Comparison of ENCODE assay signal across 18 cellular contexts in genomic region chr11:134416726-134417125, GRCh38. TPM values are rescaled to one million over a fixed set of nuclear protein-coding genes. Genes with fewer than 3 reads are reported as not detected.
DNase-seq lines count a peak whose midpoint lies in the region; ATAC-seq and TF ChIP-seq lines count a peak whose summit lies in the region.
"Had no signal": no experiment of that assay in that cellular context is flagged by ENCODE, and none has a peak within 500 bp of the region (broad histone marks: within the 10 kb centered on the region; RNA-seq: fewer than 3 reads in every experiment).

No MANE protein-coding gene starts in this region.

- peaks cover 0 to 24% (median 13%) of the 10 kb centered on the region in 6 donors for H3K4me1 ChIP-seq in spleen

- peaks cover 16% of the 10 kb centered on the region for H3K27me3 ChIP-seq in H7 (ENCODE audit: control insufficient read depth, insufficient read depth, low read length)
- H3K27me3 ChIP-seq in spleen (replicated peaks in 1 of 7), result peaks cover 0 to 57% (median 17%) of the 10 kb centered on the region in 7 donors

- peak; percentile 8 for DNase-seq in H7
- DNase-seq in spleen, result peak; percentile 45
- no peak for DNase-seq in stimulated activated effector memory CD8-positive, alpha-beta T cell treated with anti-CD3 and anti-CD28 coated beads, Interleukin-12 subunit alpha, Interleukin-12 subunit beta, amount 100 ng/mL, for 72 hours (ENCODE audit: low spot score in 2 of 2)
- DNase-seq in natural killer cell, result no peak
- DNase-seq in T-helper 1 cell, result no peak
- no peak for DNase-seq in type B pancreatic cell (ENCODE audit: extremely low spot score, unreplicated experiment)
- DNase-seq: CD4-positive, alpha-beta T cell; CD8-positive, alpha-beta memory T cell; DMS 273 treated with DMSO at 0.1 percent for 48 hours; DMS79; EL; GDM1; GM23248; HCEC 1CT had no signal

- H3K9me3 ChIP-seq in spleen, result no peaks in the 10 kb centered on the region

- H3K4me1 Mint-ChIP-seq in brain, result peaks cover 57% of the 10 kb centered on the region
- peaks cover 20% of the 10 kb centered on the region for H3K4me1 Mint-ChIP-seq in stimulated activated effector memory CD8-positive, alpha-beta T cell treated with anti-CD3 and anti-CD28 coated beads, Interleukin-12 subunit alpha, Interleukin-12 subunit beta, amount 100 ng/mL, for 72 hours
- H3K4me1 Mint-ChIP-seq in natural killer cell, result peaks cover 21 to 31% of the 10 kb centered on the region in 2 donors
- H3K4me1 Mint-ChIP-seq in type B pancreatic cell (ENCODE audit: unreplicated experiment), result peaks cover 5% of the 10 kb centered on the region
- H3K4me1 Mint-ChIP-seq: CD14-positive monocyte had no signal

- intact Hi-C loops in spleen (cut with DNase I; ENCODE audit: low total_unique reads) (no loop called here), natural killer cell (cut with micrococcal nuclease) (no loop called here)

- no peak overlapping the region for H3K27ac ChIP-seq in spleen
- H3K27ac ChIP-seq: GM23248 had no signal

- no peak for ATAC-seq in stimulated activated effector memory CD8-positive, alpha-beta T cell treated with anti-CD3 and anti-CD28 coated beads, Interleukin-12 subunit alpha, Interleukin-12 subunit beta, amount 100 ng/mL, for 72 hours
- no peak for ATAC-seq in natural killer cell
- ATAC-seq: GM12878 had no signal

- H3K9me3 Mint-ChIP-seq in brain (no peaks in the 10 kb centered on the region), natural killer cell (peaks cover 0 to 2% of the 10 kb centered on the region in 2 donors), type B pancreatic cell (peaks cover 3% of the 10 kb centered on the region)
- no peaks in the 10 kb centered on the region for H3K9me3 Mint-ChIP-seq in stimulated activated effector memory CD8-positive, alpha-beta T cell treated with anti-CD3 and anti-CD28 coated beads, Interleukin-12 subunit alpha, Interleukin-12 subunit beta, amount 100 ng/mL, for 72 hours
- H3K9me3 Mint-ChIP-seq: CD4-positive, alpha-beta T cell; CD8-positive, alpha-beta memory T cell had no signal

- H3K27ac Mint-ChIP-seq in brain (peak overlapping the region in 3 of 5 experiments; percentile 3 to 97 (median 27)), natural killer cell (no peak overlapping the region), type B pancreatic cell (no peak overlapping the region)
- H3K27ac Mint-ChIP-seq in stimulated activated effector memory CD8-positive, alpha-beta T cell treated with anti-CD3 and anti-CD28 coated beads, Interleukin-12 subunit alpha, Interleukin-12 subunit beta, amount 100 ng/mL, for 72 hours, result no peak overlapping the region
- H3K27ac Mint-ChIP-seq: CD14-positive monocyte; CD4-positive, alpha-beta T cell had no signal

- H3K36me3 Mint-ChIP-seq in brain, result no peaks in the 10 kb centered on the region
- no peaks in the 10 kb centered on the region for H3K36me3 Mint-ChIP-seq in stimulated activated effector memory CD8-positive, alpha-beta T cell treated with anti-CD3 and anti-CD28 coated beads, Interleukin-12 subunit alpha, Interleukin-12 subunit beta, amount 100 ng/mL, for 72 hours
- H3K36me3 Mint-ChIP-seq in natural killer cell, result no peaks in the 10 kb centered on the region
- no peaks in the 10 kb centered on the region for H3K36me3 Mint-ChIP-seq in type B pancreatic cell
- H3K36me3 Mint-ChIP-seq: CD14-positive monocyte; CD8-positive, alpha-beta memory T cell had no signal

- TF ChIP-seq POLR2A in spleen (IDR thresholded peaks at IDR 0.05), result no peak

- no peaks in the 10 kb centered on the region for H3K36me3 ChIP-seq in H7 (replicated peaks; ENCODE audit: control insufficient read depth, insufficient read depth, low read length)
- H3K36me3 ChIP-seq in spleen, result no peaks in the 10 kb centered on the region

- no peak overlapping the region for H3K4me3 Mint-ChIP-seq in brain
- no peak overlapping the region for H3K4me3 Mint-ChIP-seq in stimulated activated effector memory CD8-positive, alpha-beta T cell treated with anti-CD3 and anti-CD28 coated beads, Interleukin-12 subunit alpha, Interleukin-12 subunit beta, amount 100 ng/mL, for 72 hours
- no peak overlapping the region for H3K4me3 Mint-ChIP-seq in natural killer cell
- H3K4me3 Mint-ChIP-seq in type B pancreatic cell, result no peak overlapping the region
- H3K4me3 Mint-ChIP-seq: CD14-positive monocyte; CD4-positive, alpha-beta T cell; CD8-positive, alpha-beta memory T cell had no signal

- TF ChIP-seq CTCF in brain (conservative IDR thresholded peaks at IDR 0.05), result no peak
- TF ChIP-seq CTCF in spleen (IDR thresholded peaks at IDR 0.05 in 8 of 11, conservative IDR thresholded peaks at IDR 0.05 in 3 of 11), result no peak
- TF ChIP-seq CTCF in natural killer cell (IDR thresholded peaks at IDR 0.05), result no peak
- TF ChIP-seq CTCF in type B pancreatic cell (conservative IDR thresholded peaks at IDR 0.05), result no peak

- WGBS in spleen, 5 donors, result 67 to 77% (median 73%) methylated on average over 10 of the region's 10 CpGs

- no peak overlapping the region for H3K4me3 ChIP-seq in H7 (ENCODE audit: insufficient read depth, low read depth, low read length)
- H3K4me3 ChIP-seq in spleen, result no peak overlapping the region
- H3K4me3 ChIP-seq: GM12878, GM23248 had no signal

- peaks cover 8% of the 10 kb centered on the region for H3K27me3 Mint-ChIP-seq in brain
- peaks cover 19 to 23% of the 10 kb centered on the region in 2 donors for H3K27me3 Mint-ChIP-seq in natural killer cell (ENCODE audit: low read depth in 2 of 2)
- peaks cover 65% of the 10 kb centered on the region for H3K27me3 Mint-ChIP-seq in type B pancreatic cell

RNA-seq across cellular contexts. Expression of gene B3GAT1, which starts 4.7 kb away (rescaled TPM):
- total RNA-seq in H7 (2014; rRNA removed; shearing (Covaris generic)), result 9.9 and 12.8 TPM in 2 replicates
- polyA plus RNA-seq in brain (ENCODE audit: insufficient read depth, low read depth, low replicate concordance), result 110 TPM
- 1 to 10 TPM in 6 of 7 donors, under 1 TPM in 1; 0.81 to 4.0 (median 1.7) TPM for total RNA-seq in spleen
- 1 to 10 TPM in 1 of 3 donors, under 1 TPM in 2; 0.43 to 2.1 (median 0.96) TPM for polyA plus RNA-seq in spleen
- 10 to 100 TPM; 41.3 to 78.4 (median 65.1) TPM for total RNA-seq in natural killer cell
- total RNA-seq in type B pancreatic cell (ENCODE audit: low replicate concordance), result 3.5 and 4.8 TPM in 2 replicates
- total RNA-seq: GM23248 had no signal
- polyA plus RNA-seq: BJ, CD14-positive monocyte, GM12878, GM23248 had no signal

Comparison
In these comparisons a context has a peak if more than half of its experiments do, and no peak if none do; other contexts are left out.
1. DNase-seq: peak in H7 (single experiment) and spleen (single experiment); none in stimulated activated effector memory CD8-positive, alpha-beta T cell treated with anti-CD3 and anti-CD28 coated beads, Interleukin-12 subunit alpha, Interleukin-12 subunit beta, amount 100 ng/mL, for 72 hours (0 of 2), natural killer cell (single experiment), T-helper 1 cell (0 of 5) and type B pancreatic cell (single experiment).
2. H3K27ac Mint-ChIP-seq: peak in brain (3 of 5); none in stimulated activated effector memory CD8-positive, alpha-beta T cell treated with anti-CD3 and anti-CD28 coated beads, Interleukin-12 subunit alpha, Interleukin-12 subunit beta, amount 100 ng/mL, for 72 hours (single experiment), natural killer cell (0 of 2) and type B pancreatic cell (single experiment).